In genomic region chr6:117483004-117483644, GRCh38 we compare ENCODE assay signal across 8 cellular contexts. TPM values are rescaled to one million over a fixed set of nuclear protein-coding genes. Genes with fewer than 3 reads are reported as not detected.
DNase-seq lines count a peak whose midpoint lies in the region; ATAC-seq and TF ChIP-seq lines count a peak whose summit lies in the region.

No MANE protein-coding gene starts in this region.

- peak overlapping the region; percentile 94 for H3K4me3 Mint-ChIP-seq in activated naive CD8-positive, alpha-beta T cell
- peak overlapping the region; percentile 86 for H3K4me3 Mint-ChIP-seq in osteocyte (ENCODE audit: unreplicated experiment)

- peak overlapping the region; percentile 37 for H3K27ac Mint-ChIP-seq in activated naive CD8-positive, alpha-beta T cell
- peak overlapping the region; percentile 91 for H3K27ac Mint-ChIP-seq in osteocyte (ENCODE audit: unreplicated experiment)

- H3K9me3 Mint-ChIP-seq in activated naive CD8-positive, alpha-beta T cell (ENCODE audit: low read depth): no peaks in the 10 kb centered on the region
- H3K9me3 Mint-ChIP-seq in osteocyte (ENCODE audit: unreplicated experiment): no peaks in the 10 kb centered on the region

- H3K27ac ChIP-seq in cardiac muscle cell: no peak overlapping the region

- peaks cover 19% of the 10 kb centered on the region for H3K27me3 Mint-ChIP-seq in activated naive CD8-positive, alpha-beta T cell
- no peaks in the 10 kb centered on the region for H3K27me3 Mint-ChIP-seq in osteocyte (ENCODE audit: unreplicated experiment)

- H3K27me3 ChIP-seq in cardiac muscle cell: peaks cover 29% of the 10 kb centered on the region

- H3K4me1 ChIP-seq in cardiac muscle cell (ENCODE audit: low read depth): peaks cover 11% of the 10 kb centered on the region

- peak; percentile 36 for DNase-seq in activated CD4-positive, alpha-beta T cell treated with anti-CD3 and anti-CD28 coated beads for 48 hours
- DNase-seq in activated CD4-positive, alpha-beta T cell treated with anti-CD3 and anti-CD28 coated beads, Interleukin-2, amount 50 U/mL, for 4 hours: no peak
- DNase-seq in NCI-H774 (lab: John Stamatoyannopoulos, UW) (peak; percentile 68), cardiac muscle cell (ENCODE audit: low read depth in 1 of 2, low spot score in 1 of 2) (peak; percentile 63 to 78), osteocyte (ENCODE audit: extremely low spot score, unreplicated experiment) (peak; percentile 87)

- H3K36me3 ChIP-seq in cardiac muscle cell: no peaks in the 10 kb centered on the region

- no peaks in the 10 kb centered on the region for H3K36me3 Mint-ChIP-seq in activated naive CD8-positive, alpha-beta T cell
- no peaks in the 10 kb centered on the region for H3K36me3 Mint-ChIP-seq in osteocyte (ENCODE audit: unreplicated experiment)

- H3K4me1 Mint-ChIP-seq in activated naive CD8-positive, alpha-beta T cell (ENCODE audit: low read depth): peaks cover 18% of the 10 kb centered on the region
- peaks cover 31% of the 10 kb centered on the region for H3K4me1 Mint-ChIP-seq in osteocyte (ENCODE audit: unreplicated experiment)

- H3K9me3 ChIP-seq in cardiac muscle cell (ENCODE audit: low read depth): no peaks in the 10 kb centered on the region

- TF ChIP-seq CTCF in cardiac muscle cell (IDR thresholded peaks at IDR 0.05; ENCODE audit: low read depth, low read length) (no peak), osteocyte (IDR thresholded peaks at IDR 0.05) (no peak)

- peak overlapping the region; percentile 42 for H3K4me3 ChIP-seq in cardiac muscle cell

- ATAC-seq in HG02852 (IDR thresholded peaks at IDR 0.05; ENCODE audit: unreplicated experiment) (peak; percentile 16), GM18858 (IDR thresholded peaks at IDR 0.05; ENCODE audit: unreplicated experiment) (no peak)

RNA-seq across cellular contexts. Expression of gene DCBLD1, which starts 0.7 kb away (rescaled TPM):
- total RNA-seq in cardiac muscle cell: 5.6 and 16.5 TPM in 2 replicates
- polyA plus RNA-seq in cardiac muscle cell: 3.5 and 14.0 TPM in 2 replicates
- 12.2 and 14.9 TPM in 2 replicates for total RNA-seq in osteocyte

RNA-seq across cellular contexts. Expression of gene ROS1, which starts 57.4 kb away (rescaled TPM):
- not detected in 2 replicates for total RNA-seq in cardiac muscle cell
- polyA plus RNA-seq in cardiac muscle cell: not detected in 2 replicates
- not detected in 2 replicates for total RNA-seq in osteocyte

Comparison
In these comparisons a context has a peak if more than half of its experiments do, and no peak if none do; other contexts are left out.
1. DNase-seq: peak in activated CD4-positive, alpha-beta T cell treated with anti-CD3 and anti-CD28 coated beads for 48 hours (single experiment), NCI-H774 (single experiment), cardiac muscle cell (2 of 2) and osteocyte (single experiment); none in activated CD4-positive, alpha-beta T cell treated with anti-CD3 and anti-CD28 coated beads, Interleukin-2, amount 50 U/mL, for 4 hours (0 of 2).